In genomic region chr4:15378055-15378454, GRCh38 we compare ENCODE assay signal across 16 cellular contexts. TPM values are rescaled to one million over a fixed set of nuclear protein-coding genes. Genes with fewer than 3 reads are reported as not detected.
DNase-seq lines count a peak whose midpoint lies in the region; ATAC-seq, FAIRE-seq and TF ChIP-seq lines count a peak whose summit lies in the region.
"Had no signal": no experiment of that assay in that cellular context is flagged by ENCODE, and none has a peak within 500 bp of the region (broad histone marks: within the 10 kb centered on the region; RNA-seq: fewer than 3 reads in every experiment).

No MANE protein-coding gene starts in this region.

- FAIRE-seq in bronchial epithelial cell (lab: Jason Lieb, UNC) = no peak
- FAIRE-seq: frontal cortex had no signal

- ATAC-seq in Right ventricle myocardium superior (ENCODE audit: poor library complexity) (peak; percentile 61), lung (ENCODE audit: insufficient read depth, low FRiP score) (peak; percentile 14), HG02981 (IDR thresholded peaks at IDR 0.05; ENCODE audit: unreplicated experiment) (no peak)
- no peak for ATAC-seq in activated CD8-positive, alpha-beta memory T cell treated with anti-CD3 and anti-CD28 coated beads, Interleukin-2, amount 10 ng/mL, durations not matched to agents 7 days and 5 days
- ATAC-seq: T-helper 17 cell had no signal

- H3K27ac ChIP-seq in right atrium auricular region (peak overlapping the region in 1 of 2 donors; percentile 61), lung (ENCODE audit: low read depth in 1 of 2, low read length in 1 of 2) (no peak overlapping the region)

- H3K9me3 ChIP-seq in right atrium auricular region (no peaks in the 10 kb centered on the region), lung (ENCODE audit: control insufficient read depth in 2 of 2, insufficient read depth in 1 of 2, low read length in 1 of 2) (no peaks in the 10 kb centered on the region)
- H3K9me3 ChIP-seq: HAP-1 had no signal

- TF ChIP-seq CTCF in right atrium auricular region (IDR thresholded peaks at IDR 0.05) (no peak), bronchial epithelial cell (IDR thresholded peaks at IDR 0.05; ENCODE audit: insufficient read depth, low read length, severe bottlenecking) (no peak), lung (IDR thresholded peaks at IDR 0.05; ENCODE audit: control extremely low read depth, extremely low read depth) (no peak)

- WGBS in lung, 2 donors = 0 to 25% methylated on average over 1 of the region's 1 CpG

- H3K27ac Mint-ChIP-seq in activated CD8-positive, alpha-beta memory T cell treated with anti-CD3 and anti-CD28 coated beads, Interleukin-2, amount 10 ng/mL, durations not matched to agents 7 days and 5 days = no peak overlapping the region
- H3K27ac Mint-ChIP-seq: T-helper 17 cell had no signal

- H3K27me3 ChIP-seq in right atrium auricular region (no peaks in the 10 kb centered on the region), bronchial epithelial cell (ENCODE audit: control insufficient read depth, insufficient read depth, low read length) (no peaks in the 10 kb centered on the region), lung (ENCODE audit: control insufficient read depth, insufficient read depth) (no peaks in the 10 kb centered on the region)

- intact Hi-C loops in Right ventricle myocardium superior (cut with DNase I) = no loop called here

- H3K4me1 ChIP-seq in right atrium auricular region (peaks cover 0 to 9% of the 10 kb centered on the region in 2 donors), lung (ENCODE audit: control insufficient read depth in 2 of 2, insufficient read depth in 2 of 2, low read length in 2 of 2) (peaks cover 0 to 2% of the 10 kb centered on the region in 2 donors)

- H3K9me3 Mint-ChIP-seq in activated CD8-positive, alpha-beta memory T cell treated with anti-CD3 and anti-CD28 coated beads, Interleukin-2, amount 10 ng/mL, durations not matched to agents 7 days and 5 days (ENCODE audit: low read depth) = no peaks in the 10 kb centered on the region
- H3K9me3 Mint-ChIP-seq: activated naive CD4-positive, alpha-beta T cell treated with anti-CD3 and anti-CD28 coated beads, Interleukin-2, amount 10 ng/mL, durations not matched to agents 7 days and 5 days had no signal

- H3K4me3 Mint-ChIP-seq in activated CD8-positive, alpha-beta memory T cell treated with anti-CD3 and anti-CD28 coated beads, Interleukin-2, amount 10 ng/mL, durations not matched to agents 7 days and 5 days = no peak overlapping the region
- H3K4me3 Mint-ChIP-seq: activated naive CD4-positive, alpha-beta T cell treated with anti-CD3 and anti-CD28 coated beads, Interleukin-2, amount 10 ng/mL, durations not matched to agents 7 days and 5 days; T-helper 17 cell had no signal

- H3K36me3 ChIP-seq in right atrium auricular region (no peaks in the 10 kb centered on the region), bronchial epithelial cell (ENCODE audit: control insufficient read depth, insufficient read depth, low read length) (no peaks in the 10 kb centered on the region), lung (ENCODE audit: control insufficient read depth in 2 of 2, insufficient read depth in 2 of 2, low read length in 2 of 2) (no peaks in the 10 kb centered on the region)
- H3K36me3 ChIP-seq: HAP-1 had no signal

- no peak overlapping the region for H3K4me3 ChIP-seq in right atrium auricular region
- no peak overlapping the region for H3K4me3 ChIP-seq in bronchial epithelial cell (ENCODE audit: low read depth, low read length)
- H3K4me3 ChIP-seq in lung = no peak overlapping the region
- H3K4me3 ChIP-seq: HAP-1 had no signal

- peaks cover 2% of the 10 kb centered on the region for H3K27me3 Mint-ChIP-seq in activated CD8-positive, alpha-beta memory T cell treated with anti-CD3 and anti-CD28 coated beads, Interleukin-2, amount 10 ng/mL, durations not matched to agents 7 days and 5 days
- H3K27me3 Mint-ChIP-seq: activated naive CD4-positive, alpha-beta T cell treated with anti-CD3 and anti-CD28 coated beads, Interleukin-2, amount 10 ng/mL, durations not matched to agents 7 days and 5 days had no signal

- DNase-seq in Right ventricle myocardium superior = no peak
- no peak for DNase-seq in right atrium auricular region (ENCODE audit: low spot score)
- DNase-seq in bronchial epithelial cell (ENCODE audit: low read depth) = peak; percentile 89
- DNase-seq in lung (ENCODE audit: low spot score) = no peak
- DNase-seq in activated CD8-positive, alpha-beta memory T cell treated with anti-CD3 and anti-CD28 coated beads, Interleukin-2, amount 10 ng/mL, durations not matched to agents 7 days and 5 days = no peak
- DNase-seq in GOT3 (lab: John Stamatoyannopoulos, UW) = no peak
- DNase-seq in occipital lobe (lab: John Stamatoyannopoulos, UW) = no peak
- DNase-seq: activated CD4-positive, alpha-beta T cell treated with anti-CD3 and anti-CD28 coated beads, Interleukin-2, amount 50 U/mL, for 48 hours; activated naive CD4-positive, alpha-beta T cell treated with anti-CD3 and anti-CD28 coated beads, Interleukin-2, amount 10 ng/mL, durations not matched to agents 7 days and 5 days; left cardiac atrium; NCI-H1930; stimulated activated CD8-positive, alpha-beta memory T cell treated with anti-CD3 and anti-CD28 coated beads, Interleukin-4, amount 100 ng/mL, for 48 hours; T-helper 17 cell had no signal

- peaks cover 22% of the 10 kb centered on the region for H3K4me1 Mint-ChIP-seq in activated CD8-positive, alpha-beta memory T cell treated with anti-CD3 and anti-CD28 coated beads, Interleukin-2, amount 10 ng/mL, durations not matched to agents 7 days and 5 days

- no peaks in the 10 kb centered on the region for H3K36me3 Mint-ChIP-seq in activated CD8-positive, alpha-beta memory T cell treated with anti-CD3 and anti-CD28 coated beads, Interleukin-2, amount 10 ng/mL, durations not matched to agents 7 days and 5 days
- H3K36me3 Mint-ChIP-seq: activated naive CD4-positive, alpha-beta T cell treated with anti-CD3 and anti-CD28 coated beads, Interleukin-2, amount 10 ng/mL, durations not matched to agents 7 days and 5 days had no signal

- CTCF ChIA-PET in activated CD8-positive, alpha-beta memory T cell treated with anti-CD3 and anti-CD28 coated beads, Interleukin-2, amount 10 ng/mL, durations not matched to agents 7 days and 5 days (lab: Charles Lee) = interaction anchor here (1.8 kb wide), 1 partner anchor 18 kb away, joined by 7 read pairs; no protein-coding TSS in a partner anchor

RNA-seq across cellular contexts. Expression of gene C1QTNF7, which starts 49.8 kb away (rescaled TPM):
- total RNA-seq in Right ventricle myocardium superior = 1.9 TPM
- 1 to 10 TPM; 1.0 to 2.9 TPM for total RNA-seq in right atrium auricular region
- not detected in 2 replicates for total RNA-seq in bronchial epithelial cell
- 10 to 100 TPM in 1 of 2 donors, 1 to 10 TPM in 1; 3.1 to 10.5 TPM for total RNA-seq in lung
- polyA plus RNA-seq in lung = 1 to 10 TPM in 1 of 2 donors, under 1 TPM in 1; 0.38 to 1.6 TPM
- total RNA-seq in activated CD8-positive, alpha-beta memory T cell treated with anti-CD3 and anti-CD28 coated beads, Interleukin-2, amount 10 ng/mL, durations not matched to agents 7 days and 5 days = not detected
- total RNA-seq in occipital lobe = 2.8 TPM
- total RNA-seq: T-helper 17 cell had no signal

Comparison
In these comparisons a context has a peak if more than half of its experiments do, and no peak if none do; other contexts are left out.
1. ATAC-seq: peak in Right ventricle myocardium superior (single experiment) and lung (single experiment); none in activated CD8-positive, alpha-beta memory T cell treated with anti-CD3 and anti-CD28 coated beads, Interleukin-2, amount 10 ng/mL, durations not matched to agents 7 days and 5 days (single experiment) and HG02981 (single experiment).